12 cellular contexts compared by ENCODE assay signal in the genomic region with DNA sequence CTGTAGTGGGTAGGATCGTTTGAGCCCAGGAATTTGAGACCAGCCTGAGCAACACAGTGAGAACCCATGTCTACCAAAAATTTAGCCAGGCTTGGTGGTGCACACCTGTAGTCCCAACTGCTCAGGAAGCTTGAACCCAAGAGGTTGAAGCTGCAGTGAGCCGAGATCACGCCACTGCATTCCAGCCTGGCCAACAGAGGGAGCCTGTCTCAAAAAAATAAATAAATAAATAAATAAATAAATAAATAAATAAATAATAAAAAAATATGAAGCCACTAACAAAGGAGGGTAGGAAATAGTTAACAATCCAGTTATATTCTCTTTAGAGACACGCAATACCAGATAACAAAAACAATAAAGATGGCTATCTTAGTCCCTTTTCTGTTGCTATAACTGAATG. TPM values are rescaled to one million over a fixed set of nuclear protein-coding genes. Genes with fewer than 3 reads are reported as not detected.
DNase-seq lines count a peak whose midpoint lies in the region; ATAC-seq, FAIRE-seq and TF ChIP-seq lines count a peak whose summit lies in the region.
"Had no signal": no experiment of that assay in that cellular context is flagged by ENCODE, and none has a peak within 500 bp of the region (broad histone marks: within the 10 kb centered on the region; RNA-seq: fewer than 3 reads in every experiment).

No MANE protein-coding gene starts in this region.

- H3K9ac ChIP-seq in Karpas-422 (ENCODE audit: low read length): no peak overlapping the region

- no peaks in the 10 kb centered on the region for H3K9me3 ChIP-seq in DOHH2 (ENCODE audit: control insufficient read depth, insufficient read depth, low read length)
- H3K9me3 ChIP-seq in Karpas-422 (ENCODE audit: low read length): no peaks in the 10 kb centered on the region

- no peak for ATAC-seq in GM21619 (IDR thresholded peaks at IDR 0.05; ENCODE audit: unreplicated experiment)

- DNase-seq in Karpas-422 (peak; percentile 39), bronchial epithelial cell (ENCODE audit: low read depth) (no peak), neural crest cell (ENCODE audit: low read depth, low spot score) (no peak), GM10266 (ENCODE audit: extremely low spot score) (no peak), mucosa of gallbladder (ENCODE audit: low spot score) (no peak), frontal cortex (ENCODE audit: low spot score in 2 of 2) (no peak)
- DNase-seq: activated T-cell treated with anti-CD3 and anti-CD28 coated beads, Interleukin-2, amount 50 U/mL, for 1 hour; NCI-H1048; NK-92 treated with Interleukin-12 subunit alpha and Interleukin-12 subunit beta, amount 100 ng/mL, for 24 hours; T-helper 9 cell had no signal

- no peaks in the 10 kb centered on the region for H3K9me3 Mint-ChIP-seq in neural crest cell

- H3K4me1 Mint-ChIP-seq in neural crest cell: peaks cover 3% of the 10 kb centered on the region

- H3K4me1 ChIP-seq in DOHH2 (ENCODE audit: control insufficient read depth, low read length) (no peaks in the 10 kb centered on the region), Karpas-422 (ENCODE audit: low read length) (no peaks in the 10 kb centered on the region)

- peaks cover 4% of the 10 kb centered on the region for H3K27me3 Mint-ChIP-seq in neural crest cell (ENCODE audit: low read depth)

- H3K36me3 ChIP-seq in DOHH2 (ENCODE audit: control insufficient read depth, low read length) (no peaks in the 10 kb centered on the region), Karpas-422 (ENCODE audit: insufficient read depth, low read length) (no peaks in the 10 kb centered on the region), bronchial epithelial cell (ENCODE audit: control insufficient read depth, insufficient read depth, low read length) (no peaks in the 10 kb centered on the region)

- H3K27ac ChIP-seq in DOHH2 (ENCODE audit: low read depth, low read length) (no peak overlapping the region), Karpas-422 (ENCODE audit: low read length) (no peak overlapping the region)

- H4K20me1 ChIP-seq in DOHH2 (ENCODE audit: control insufficient read depth, insufficient read depth, low read depth, low read length) (no peaks in the 10 kb centered on the region), Karpas-422 (ENCODE audit: insufficient read depth, low read depth, low read length) (no peaks in the 10 kb centered on the region)

- H3K79me2 ChIP-seq in DOHH2 (ENCODE audit: control insufficient read depth, low read length) (no peaks in the 10 kb centered on the region), Karpas-422 (ENCODE audit: low read length) (no peaks in the 10 kb centered on the region)

- H3K4me3 ChIP-seq in DOHH2 (ENCODE audit: low read length) (no peak overlapping the region), Karpas-422 (ENCODE audit: low read length) (no peak overlapping the region), bronchial epithelial cell (ENCODE audit: low read depth, low read length) (no peak overlapping the region)

- H3K9me2 ChIP-seq in DOHH2 (replicated peaks; ENCODE audit: control insufficient read depth, low read length) (no peaks in the 10 kb centered on the region), Karpas-422 (replicated peaks; ENCODE audit: insufficient read depth, low read length) (no peaks in the 10 kb centered on the region)

- no peak overlapping the region for H3K4me3 Mint-ChIP-seq in neural crest cell

- FAIRE-seq in bronchial epithelial cell (lab: Jason Lieb, UNC) (no peak), frontal cortex (lab: Jason Lieb, UNC) (no peak)

- H3F3A ChIP-seq in DOHH2 (ENCODE audit: control insufficient read depth, insufficient read depth): no peaks in the 10 kb centered on the region

- no peak overlapping the region for H2AFZ ChIP-seq in Karpas-422 (ENCODE audit: low read length)

- H3K27me3 ChIP-seq in DOHH2 (ENCODE audit: control insufficient read depth, low read length) (peaks cover 9% of the 10 kb centered on the region), Karpas-422 (ENCODE audit: low read length) (no peaks in the 10 kb centered on the region), bronchial epithelial cell (ENCODE audit: control insufficient read depth, insufficient read depth, low read length) (no peaks in the 10 kb centered on the region)

- TF ChIP-seq CTCF in DOHH2 (IDR thresholded peaks at IDR 0.05; ENCODE audit: low read depth, low read length, poor library complexity, severe bottlenecking) (peak; percentile 6), bronchial epithelial cell (IDR thresholded peaks at IDR 0.05; ENCODE audit: insufficient read depth, low read length, severe bottlenecking) (peak; percentile 47), neural crest cell (conservative IDR thresholded peaks at IDR 0.05) (peak; percentile 51), GM10266 (IDR thresholded peaks at IDR 0.05; ENCODE audit: control insufficient read depth, insufficient read depth, low read depth, missing control alignments) (no peak)

- no peaks in the 10 kb centered on the region for H3K36me3 Mint-ChIP-seq in neural crest cell (ENCODE audit: low read depth)

- H3K27ac Mint-ChIP-seq in neural crest cell (ENCODE audit: unreplicated experiment): no peak overlapping the region

- H3K4me2 ChIP-seq in DOHH2 (ENCODE audit: low read length) (no peak overlapping the region), Karpas-422 (ENCODE audit: low read depth, low read length, poor library complexity, severe bottlenecking) (no peak overlapping the region)

RNA-seq across cellular contexts. Expression of gene CBR3, which starts 11.9 kb away (rescaled TPM):
- total RNA-seq in Karpas-422 (2014; rRNA removed; shearing (Covaris generic); ENCODE audit: low replicate concordance): not detected in 2 replicates
- 0.26 and 0.38 TPM in 2 replicates for total RNA-seq in bronchial epithelial cell
- 2.1 and 2.8 TPM in 2 replicates for total RNA-seq in neural crest cell
- 4.8 TPM for total RNA-seq in mucosa of gallbladder
- total RNA-seq in frontal cortex: 1.6 TPM

RNA-seq across cellular contexts. Expression of gene DOP1B, which starts 33.6 kb away (rescaled TPM):
- 1.0 and 2.1 TPM in 2 replicates for total RNA-seq in Karpas-422 (2014; rRNA removed; shearing (Covaris generic); ENCODE audit: low replicate concordance)
- 3.4 and 5.8 TPM in 2 replicates for total RNA-seq in bronchial epithelial cell
- total RNA-seq in neural crest cell: 13.5 and 14.5 TPM in 2 replicates
- 31.2 TPM for total RNA-seq in mucosa of gallbladder
- 50.1 TPM for total RNA-seq in frontal cortex

RNA-seq across cellular contexts. Expression of gene CBR1, which starts 53.2 kb away (rescaled TPM):
- total RNA-seq in Karpas-422 (2014; rRNA removed; shearing (Covaris generic); ENCODE audit: low replicate concordance): 26.4 and 34.1 TPM in 2 replicates
- 60.4 and 111 TPM in 2 replicates for total RNA-seq in bronchial epithelial cell
- total RNA-seq in neural crest cell: 2.1 and 2.4 TPM in 2 replicates
- 133 TPM for total RNA-seq in mucosa of gallbladder
- total RNA-seq in frontal cortex: 21.6 TPM
